ENCODE assay signal across 8 cellular contexts in genomic region chr10:69087600-69088470, GRCh38. TPM values are rescaled to one million over a fixed set of nuclear protein-coding genes. Genes with fewer than 3 reads are reported as not detected.
DNase-seq lines count a peak whose midpoint lies in the region; ATAC-seq and TF ChIP-seq lines count a peak whose summit lies in the region.

Gene SRGN (plus strand): TSS chr10:69088103. CDS start chr10:69088158, 55 bp downstream.

- peaks cover 47% of the 10 kb centered on the region for H3K4me1 Mint-ChIP-seq in activated naive CD8-positive, alpha-beta T cell treated with anti-CD3 and anti-CD28 coated beads, Interleukin-2, amount 10 ng/mL, durations not matched to agents 7 days and 5 days

- DNase-seq in SKM-1 (lab: John Stamatoyannopoulos, UW; ENCODE audit: unreplicated experiment) (peak; percentile 95), left ventricle myocardium superior (peak; percentile 41), middle frontal gyrus (ENCODE audit: extremely low spot score, low spot score) (no peak), SW480 (ENCODE audit: low spot score) (no peak)
- peak; percentile 65 for DNase-seq in activated naive CD8-positive, alpha-beta T cell treated with anti-CD3 and anti-CD28 coated beads, Interleukin-2, amount 10 ng/mL, durations not matched to agents 7 days and 5 days
- DNase-seq in stimulated activated CD4-positive, alpha-beta T cell treated with anti-CD3 and anti-CD28 coated beads, Interleukin-15, amount 100 ng/mL, for 48 hours (ENCODE audit: low read depth in 2 of 2), result peak; percentile 65 to 72

- POLR2A ChIA-PET in activated naive CD8-positive, alpha-beta T cell treated with anti-CD3 and anti-CD28 coated beads, Interleukin-2, amount 10 ng/mL, durations not matched to agents 7 days and 5 days (lab: Charles Lee), result interaction anchor here (0.6 to 2.5 kb wide), 14 partner anchors 9 to 380 kb away, joined by 3 to 21 read pairs (median 6); partner anchors contain the start of gene DDX21

- H3K4me3 Mint-ChIP-seq in activated naive CD8-positive, alpha-beta T cell treated with anti-CD3 and anti-CD28 coated beads, Interleukin-2, amount 10 ng/mL, durations not matched to agents 7 days and 5 days, result peak within 1 kb of the TSS; percentile 86

- no peaks in the 10 kb centered on the region for H3K9me3 Mint-ChIP-seq in activated naive CD8-positive, alpha-beta T cell treated with anti-CD3 and anti-CD28 coated beads, Interleukin-2, amount 10 ng/mL, durations not matched to agents 7 days and 5 days

- H3K36me3 Mint-ChIP-seq in activated naive CD8-positive, alpha-beta T cell treated with anti-CD3 and anti-CD28 coated beads, Interleukin-2, amount 10 ng/mL, durations not matched to agents 7 days and 5 days, result peaks cover 7% of the 10 kb centered on the region

- H3K27ac Mint-ChIP-seq in activated naive CD8-positive, alpha-beta T cell treated with anti-CD3 and anti-CD28 coated beads, Interleukin-2, amount 10 ng/mL, durations not matched to agents 7 days and 5 days, result peak within 1 kb of the TSS; percentile 93

- no peaks in the 10 kb centered on the region for H3K27me3 Mint-ChIP-seq in activated naive CD8-positive, alpha-beta T cell treated with anti-CD3 and anti-CD28 coated beads, Interleukin-2, amount 10 ng/mL, durations not matched to agents 7 days and 5 days

- intact Hi-C loops in left ventricle myocardium superior (cut with micrococcal nuclease), result no loop called here

- ATAC-seq in GM18505 (IDR thresholded peaks at IDR 0.05; ENCODE audit: unreplicated experiment), result peak; percentile 51
- ATAC-seq in HG02981 (IDR thresholded peaks at IDR 0.05; ENCODE audit: unreplicated experiment), result peak; percentile 45
- peak; percentile 57 for ATAC-seq in activated naive CD8-positive, alpha-beta T cell treated with anti-CD3 and anti-CD28 coated beads, Interleukin-2, amount 10 ng/mL, durations not matched to agents 7 days and 5 days (ENCODE audit: low read depth)
- peak; percentile 86 for ATAC-seq in left ventricle myocardium superior

- TF ChIP-seq POLR2A in GM18505 (IDR thresholded peaks at IDR 0.05; ENCODE audit: borderline replicate concordance, extremely low read depth, insufficient read depth, insufficient read length), result peak; percentile 97

RNA-seq across cellular contexts. Expression of gene SRGN, which starts in this region (rescaled TPM):
- 100 to 1,000 TPM; 162 to 167 TPM for total RNA-seq in activated naive CD8-positive, alpha-beta T cell treated with anti-CD3 and anti-CD28 coated beads, Interleukin-2, amount 10 ng/mL, durations not matched to agents 7 days and 5 days
- total RNA-seq in left ventricle myocardium superior, result 42.8 TPM

Comparison
In these comparisons a context has a peak if more than half of its experiments do, and no peak if none do; other contexts are left out.
1. DNase-seq: peak in SKM-1 (single experiment), activated naive CD8-positive, alpha-beta T cell treated with anti-CD3 and anti-CD28 coated beads, Interleukin-2, amount 10 ng/mL, durations not matched to agents 7 days and 5 days (single experiment), left ventricle myocardium superior (single experiment) and stimulated activated CD4-positive, alpha-beta T cell treated with anti-CD3 and anti-CD28 coated beads, Interleukin-15, amount 100 ng/mL, for 48 hours (2 of 2); none in middle frontal gyrus (single experiment) and SW480 (single experiment).
2. Peak in every context shown above with its lines, with median percentiles within 50 percentile points of each other: ATAC-seq.